In genomic region chr4:10019521-10020051, GRCh38 we compare ENCODE assay signal across 8 cellular contexts. TPM values are rescaled to one million over a fixed set of nuclear protein-coding genes. Genes with fewer than 3 reads are reported as not detected.
DNase-seq lines count a peak whose midpoint lies in the region; ATAC-seq and TF ChIP-seq lines count a peak whose summit lies in the region.

No MANE protein-coding gene starts in this region.

- H3K27ac Mint-ChIP-seq in HFFc6, result peak overlapping the region; percentile 94
- peak overlapping the region; percentile 92 for H3K27ac Mint-ChIP-seq in activated CD8-positive, alpha-beta T cell treated with anti-CD3 and anti-CD28 coated beads, Interleukin-2, amount 10 ng/mL, durations not matched to agents 7 days and 5 days

- peak overlapping the region; percentile 57 to 86 (median 81) for H3K9ac ChIP-seq in skeletal muscle tissue (ENCODE audit: low read depth in 1 of 3, low read length in 3 of 3)

- H3K36me3 ChIP-seq in skeletal muscle tissue (ENCODE audit: control insufficient read depth in 3 of 3, insufficient read depth in 3 of 3, low read length in 3 of 3), result no peaks in the 10 kb centered on the region

- DNase-seq in HFFc6 (no peak), left ventricle myocardium superior (peak; percentile 62), NCI-H526 (lab: John Stamatoyannopoulos, UW) (no peak), NCI-H146 treated with DMSO at 0.1 percent for 48 hours (lab: John Stamatoyannopoulos, UW; ENCODE audit: unreplicated experiment) (no peak)
- no peak for DNase-seq in activated CD8-positive, alpha-beta T cell treated with anti-CD3 and anti-CD28 coated beads, Interleukin-2, amount 10 ng/mL, durations not matched to agents 7 days and 5 days

- no peak for TF ChIP-seq CTCF in HFFc6 (IDR thresholded peaks at IDR 0.05)

- intact Hi-C loops in left ventricle myocardium superior (cut with micrococcal nuclease), result loop anchor here (5.0 kb wide), 1 partner anchor 257 kb away; no protein-coding TSS in a partner anchor

- H3K4me1 ChIP-seq in skeletal muscle tissue (ENCODE audit: control insufficient read depth in 3 of 3, insufficient read depth in 3 of 3, low read length in 3 of 3), result peaks cover 25 to 39% (median 36%) of the 10 kb centered on the region in 3 donors

- POLR2A ChIA-PET in activated CD8-positive, alpha-beta T cell treated with anti-CD3 and anti-CD28 coated beads, Interleukin-2, amount 10 ng/mL, durations not matched to agents 7 days and 5 days (lab: Charles Lee), result interaction anchor here (0.7 to 1.0 kb wide), 2 partner anchors 13 to 128 kb away, joined by 3 read pairs; no protein-coding TSS in a partner anchor

- H3K4me1 Mint-ChIP-seq in HFFc6 (ENCODE audit: low read depth), result peaks cover 27% of the 10 kb centered on the region
- H3K4me1 Mint-ChIP-seq in activated CD8-positive, alpha-beta T cell treated with anti-CD3 and anti-CD28 coated beads, Interleukin-2, amount 10 ng/mL, durations not matched to agents 7 days and 5 days (ENCODE audit: low read depth), result peaks cover 25% of the 10 kb centered on the region

- no peaks in the 10 kb centered on the region for H3K36me3 Mint-ChIP-seq in HFFc6 (ENCODE audit: low read depth)
- no peaks in the 10 kb centered on the region for H3K36me3 Mint-ChIP-seq in activated CD8-positive, alpha-beta T cell treated with anti-CD3 and anti-CD28 coated beads, Interleukin-2, amount 10 ng/mL, durations not matched to agents 7 days and 5 days (ENCODE audit: low read depth)

- ATAC-seq in activated CD8-positive, alpha-beta T cell treated with anti-CD3 and anti-CD28 coated beads, Interleukin-2, amount 10 ng/mL, durations not matched to agents 7 days and 5 days, result no peak
- peak; percentile 52 for ATAC-seq in left ventricle myocardium superior
- no peak for ATAC-seq in HG03469 (IDR thresholded peaks at IDR 0.05; ENCODE audit: unreplicated experiment)
- no peak for ATAC-seq in GM19324 (IDR thresholded peaks at IDR 0.05; ENCODE audit: low FRiP score, unreplicated experiment)

- H3K9me3 Mint-ChIP-seq in HFFc6, result no peaks in the 10 kb centered on the region
- H3K9me3 Mint-ChIP-seq in activated CD8-positive, alpha-beta T cell treated with anti-CD3 and anti-CD28 coated beads, Interleukin-2, amount 10 ng/mL, durations not matched to agents 7 days and 5 days (ENCODE audit: insufficient read depth), result no peaks in the 10 kb centered on the region

- no peaks in the 10 kb centered on the region for H3K9me3 ChIP-seq in skeletal muscle tissue (ENCODE audit: control insufficient read depth in 3 of 3, low read length in 3 of 3)

- CTCF ChIA-PET in activated CD8-positive, alpha-beta T cell treated with anti-CD3 and anti-CD28 coated beads, Interleukin-2, amount 10 ng/mL, durations not matched to agents 7 days and 5 days (lab: Charles Lee), result interaction anchor here (0.6 to 1.6 kb wide), 10 partner anchors 10 to 316 kb away, joined by 3 to 9 read pairs (median 4); no protein-coding TSS in a partner anchor

- peak overlapping the region; percentile 90 for H3K27ac ChIP-seq in skeletal muscle tissue (ENCODE audit: low read depth, low read length)

- H3K27me3 Mint-ChIP-seq in HFFc6 (ENCODE audit: insufficient read depth), result peaks cover 7% of the 10 kb centered on the region
- H3K27me3 Mint-ChIP-seq in activated CD8-positive, alpha-beta T cell treated with anti-CD3 and anti-CD28 coated beads, Interleukin-2, amount 10 ng/mL, durations not matched to agents 7 days and 5 days (ENCODE audit: low read depth), result peaks cover 2% of the 10 kb centered on the region

- peak overlapping the region; percentile 88 for H3K4me3 Mint-ChIP-seq in HFFc6
- H3K4me3 Mint-ChIP-seq in activated CD8-positive, alpha-beta T cell treated with anti-CD3 and anti-CD28 coated beads, Interleukin-2, amount 10 ng/mL, durations not matched to agents 7 days and 5 days, result peak overlapping the region; percentile 76

- H3K4me3 ChIP-seq in skeletal muscle tissue (ENCODE audit: low read length in 3 of 3), result peak overlapping the region; percentile 75 to 83 (median 81)

- H3K27me3 ChIP-seq in skeletal muscle tissue (ENCODE audit: control insufficient read depth in 3 of 3, insufficient read depth in 3 of 3, low read length in 3 of 3), result no peaks in the 10 kb centered on the region

RNA-seq across cellular contexts. Expression of gene SLC2A9, which starts 1.7 kb away (rescaled TPM):
- total RNA-seq in HFFc6 (2021; fragmentation: NEBNext Ultra II Directional; extraction: Animal tissue kit (Norgen Biotek cat#: 25700)), result 1 to 10 TPM; 1.3 to 2.0 (median 1.6) TPM
- total RNA-seq in activated CD8-positive, alpha-beta T cell treated with anti-CD3 and anti-CD28 coated beads, Interleukin-2, amount 10 ng/mL, durations not matched to agents 7 days and 5 days, result 1 to 10 TPM; 1.3 to 1.7 TPM
- 7.1 TPM for total RNA-seq in left ventricle myocardium superior
- 1.0 TPM for total RNA-seq in skeletal muscle tissue
